18 cellular contexts compared by ENCODE assay signal in the genomic region with DNA sequence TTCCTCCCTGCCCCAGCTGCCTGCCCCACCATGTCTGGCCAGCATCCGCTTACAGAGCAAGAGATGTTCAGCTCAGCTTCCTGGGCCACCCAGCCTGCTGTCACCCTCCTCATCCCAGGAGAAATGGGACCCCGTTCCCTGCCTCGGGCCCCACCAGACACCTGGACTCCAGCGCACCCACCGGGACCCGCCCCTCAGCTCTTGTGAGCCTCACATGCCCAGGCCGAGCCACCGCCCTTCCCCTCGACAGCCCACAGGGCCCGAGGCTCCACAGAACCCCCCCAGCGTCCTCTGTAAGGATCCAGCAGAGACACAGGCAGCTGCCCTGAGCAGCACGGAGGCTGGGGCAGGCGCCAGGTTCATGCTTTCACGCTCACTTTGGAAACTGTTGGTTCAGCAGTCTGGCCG. TPM values are rescaled to one million over a fixed set of nuclear protein-coding genes. Genes with fewer than 3 reads are reported as not detected.
"Had no signal": no experiment of that assay in that cellular context is flagged by ENCODE, and none has a peak within 500 bp of the region (broad histone marks: within the 10 kb centered on the region; RNA-seq: fewer than 3 reads in every experiment).

No MANE protein-coding gene starts in this region.

- H3K9ac ChIP-seq: neural progenitor cell had no signal

- H3K4me3 ChIP-seq: dorsolateral prefrontal cortex, heart right ventricle, neural progenitor cell, sigmoid colon, spleen, suprapubic skin had no signal

- H3K36me3 ChIP-seq: heart right ventricle, neural progenitor cell, sigmoid colon, spleen, suprapubic skin had no signal

- ATAC-seq: heart right ventricle, left colon had no signal

- H3K9me3 ChIP-seq: heart right ventricle, sigmoid colon, spleen, suprapubic skin had no signal

- H3K27ac ChIP-seq: dorsolateral prefrontal cortex, heart right ventricle, neural progenitor cell, sigmoid colon, spleen, suprapubic skin had no signal

- DNase-seq: activated CD4-positive, alpha-beta memory T cell treated with anti-CD3 and anti-CD28 coated beads, Interleukin-2, amount 10 ng/mL, durations not matched to agents 7 days and 5 days; activated CD4-positive, CD25-positive, alpha-beta regulatory T cell treated with anti-CD3 and anti-CD28 coated beads, Interleukin-2, amount 50 U/mL, for 72 hours; activated naive CD4-positive, alpha-beta T cell treated with anti-CD3 and anti-CD28 coated beads, Interleukin-2, amount 10 ng/mL, durations not matched to agents 7 days and 5 days; activated T-cell treated with anti-CD3 and anti-CD28 coated beads, Interleukin-2, amount 50 U/mL, for 24 hours; dorsolateral prefrontal cortex; endodermal cell; left colon; midbrain; sigmoid colon had no signal

- H3K27me3 ChIP-seq: neural progenitor cell had no signal

- FAIRE-seq: astrocyte, frontal cortex had no signal

RNA-seq across cellular contexts. Expression of gene C14orf180, which starts 18.4 kb away (rescaled TPM):
- total RNA-seq: activated CD4-positive, alpha-beta memory T cell treated with anti-CD3 and anti-CD28 coated beads, Interleukin-2, amount 10 ng/mL, durations not matched to agents 7 days and 5 days; astrocyte; endodermal cell; epithelial cell of proximal tubule; frontal cortex; lung microvascular endothelial cell had no signal

RNA-seq across cellular contexts. Expression of gene TMEM179, which starts 43.4 kb away (rescaled TPM):
- total RNA-seq: activated CD4-positive, alpha-beta memory T cell treated with anti-CD3 and anti-CD28 coated beads, Interleukin-2, amount 10 ng/mL, durations not matched to agents 7 days and 5 days; epithelial cell of proximal tubule; lung microvascular endothelial cell; myocyte; spleen; suprapubic skin had no signal
